In the genomic region with DNA sequence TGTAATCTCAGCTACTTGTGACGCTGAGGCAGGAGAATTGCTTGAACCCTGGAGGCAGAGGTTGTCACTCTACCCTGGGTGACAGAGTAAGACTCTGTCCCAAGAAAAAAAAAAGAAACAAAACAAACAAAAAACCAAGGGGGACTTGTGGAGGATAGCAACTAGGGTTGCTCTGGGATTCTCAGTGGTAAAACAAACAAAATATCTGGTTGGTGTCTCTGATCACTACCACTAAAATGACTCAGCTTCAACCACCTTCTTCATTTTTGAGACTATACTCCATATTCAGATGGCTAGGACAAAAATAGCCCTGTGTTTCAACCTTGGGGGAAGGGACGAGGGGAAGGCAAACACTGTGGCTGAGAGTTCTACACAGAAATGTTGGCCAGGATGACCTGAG, we compare ENCODE assay signal across 11 cellular contexts.
DNase-seq lines count a peak whose midpoint lies in the region; ATAC-seq, FAIRE-seq and TF ChIP-seq lines count a peak whose summit lies in the region.
"Had no signal": no experiment of that assay in that cellular context is flagged by ENCODE, and none has a peak within 500 bp of the region (broad histone marks: within the 10 kb centered on the region; RNA-seq: fewer than 3 reads in every experiment).

No MANE protein-coding gene starts in this region.

- no peak overlapping the region for H3K4me3 ChIP-seq in right atrium auricular region
- no peak overlapping the region for H3K4me3 ChIP-seq in naive thymus-derived CD4-positive, alpha-beta T cell (ENCODE audit: low read length)

- H3K27ac ChIP-seq in right atrium auricular region (no peak overlapping the region), substantia nigra (ENCODE audit: low read depth, low read length, poor library complexity, severe bottlenecking) (no peak overlapping the region)
- no peak overlapping the region for H3K27ac ChIP-seq in naive thymus-derived CD4-positive, alpha-beta T cell (ENCODE audit: low read depth, low read length)

- intact Hi-C loops in Right ventricle myocardium superior (cut with DNase I), result no loop called here
- intact Hi-C loops in naive thymus-derived CD4-positive, alpha-beta T cell (cut with micrococcal nuclease), result no loop called here

- H3K27ac Mint-ChIP-seq in naive thymus-derived CD4-positive, alpha-beta T cell, result peak overlapping the region in 1 of 9 donors; percentile 43
- H3K27ac Mint-ChIP-seq: activated naive CD4-positive, alpha-beta T cell treated with anti-CD3 and anti-CD28 coated beads, Interleukin-2, amount 10 ng/mL, durations not matched to agents 7 days and 5 days had no signal

- H3K27me3 Mint-ChIP-seq in naive thymus-derived CD4-positive, alpha-beta T cell, result peaks cover 0 to 14% (median 0%) of the 10 kb centered on the region in 5 donors

- peaks cover 0 to 2% (median 0%) of the 10 kb centered on the region in 11 donors for H3K9me3 Mint-ChIP-seq in naive thymus-derived CD4-positive, alpha-beta T cell
- H3K9me3 Mint-ChIP-seq: activated naive CD4-positive, alpha-beta T cell treated with anti-CD3 and anti-CD28 coated beads, Interleukin-2, amount 10 ng/mL, durations not matched to agents 7 days and 5 days had no signal

- H3K4me1 Mint-ChIP-seq in naive thymus-derived CD4-positive, alpha-beta T cell, result peaks cover 8 to 24% (median 9%) of the 10 kb centered on the region in 7 donors

- no peaks in the 10 kb centered on the region for H3K27me3 ChIP-seq in right atrium auricular region
- no peaks in the 10 kb centered on the region for H3K27me3 ChIP-seq in naive thymus-derived CD4-positive, alpha-beta T cell (ENCODE audit: control insufficient read depth in 2 of 2, insufficient read depth in 2 of 2, low read length in 2 of 2)

- FAIRE-seq in urothelium cell line (lab: Jason Lieb, UNC), result no peak
- FAIRE-seq: islet of Langerhans had no signal

- peaks cover 0 to 4% of the 10 kb centered on the region in 2 donors for H3K4me1 ChIP-seq in right atrium auricular region
- no peaks in the 10 kb centered on the region for H3K4me1 ChIP-seq in naive thymus-derived CD4-positive, alpha-beta T cell (ENCODE audit: control insufficient read depth in 2 of 2, insufficient read depth in 2 of 2, low read length in 2 of 2)

- peaks cover 0 to 5% (median 0%) of the 10 kb centered on the region in 5 donors for H3K36me3 Mint-ChIP-seq in naive thymus-derived CD4-positive, alpha-beta T cell
- H3K36me3 Mint-ChIP-seq: activated naive CD4-positive, alpha-beta T cell treated with anti-CD3 and anti-CD28 coated beads, Interleukin-2, amount 10 ng/mL, durations not matched to agents 7 days and 5 days had no signal

- no peak for DNase-seq in Right ventricle myocardium superior
- DNase-seq in right atrium auricular region (ENCODE audit: low spot score), result no peak
- peak; percentile 13 for DNase-seq in NOMO-1 treated with dmso at 0.1 percent for 144 hours (lab: John Stamatoyannopoulos, UW; ENCODE audit: unreplicated experiment)
- DNase-seq in urothelium cell line (ENCODE audit: low spot score), result peak; percentile 42
- DNase-seq in substantia nigra (lab: John Stamatoyannopoulos, UW), result no peak
- DNase-seq in NAMALWA (ENCODE audit: low spot score), result no peak
- DNase-seq in naive thymus-derived CD4-positive, alpha-beta T cell, result no peak
- DNase-seq: activated naive CD4-positive, alpha-beta T cell treated with anti-CD3 and anti-CD28 coated beads, Interleukin-2, amount 10 ng/mL, durations not matched to agents 7 days and 5 days; NCI-H1436 had no signal

- no peaks in the 10 kb centered on the region for H3K9me3 ChIP-seq in right atrium auricular region
- no peaks in the 10 kb centered on the region for H3K9me3 ChIP-seq in naive thymus-derived CD4-positive, alpha-beta T cell (ENCODE audit: control insufficient read depth in 2 of 3, low read length in 3 of 3)

- CTCF ChIA-PET in naive thymus-derived CD4-positive, alpha-beta T cell (lab: Charles Lee), result no interaction called here

- POLR2A ChIA-PET in naive thymus-derived CD4-positive, alpha-beta T cell (lab: Charles Lee), result interaction anchor here (0.7 kb wide), 1 partner anchor 107 kb away, joined by 3 read pairs; no protein-coding TSS in a partner anchor

- no peak overlapping the region for H3K4me3 Mint-ChIP-seq in naive thymus-derived CD4-positive, alpha-beta T cell
- H3K4me3 Mint-ChIP-seq: activated naive CD4-positive, alpha-beta T cell treated with anti-CD3 and anti-CD28 coated beads, Interleukin-2, amount 10 ng/mL, durations not matched to agents 7 days and 5 days had no signal

- no peaks in the 10 kb centered on the region for H3K36me3 ChIP-seq in right atrium auricular region
- no peaks in the 10 kb centered on the region for H3K36me3 ChIP-seq in naive thymus-derived CD4-positive, alpha-beta T cell (ENCODE audit: control insufficient read depth in 2 of 3, insufficient read depth in 3 of 3, low read length in 3 of 3)

- ATAC-seq in Right ventricle myocardium superior (ENCODE audit: poor library complexity) (peak; percentile 38), HG02870 (IDR thresholded peaks at IDR 0.05; ENCODE audit: unreplicated experiment) (peak; percentile 89)
- ATAC-seq in naive thymus-derived CD4-positive, alpha-beta T cell, result no peak

- no peak for TF ChIP-seq CTCF in right atrium auricular region (IDR thresholded peaks at IDR 0.05)

Comparison
In these comparisons a context has a peak if more than half of its experiments do, and no peak if none do; other contexts are left out.
1. DNase-seq: peak in NOMO-1 treated with dmso at 0.1 percent for 144 hours (single experiment) and urothelium cell line (single experiment); none in Right ventricle myocardium superior (single experiment), right atrium auricular region (single experiment), substantia nigra (0 of 49), NAMALWA (single experiment) and naive thymus-derived CD4-positive, alpha-beta T cell (0 of 9).